8 cellular contexts compared by ENCODE assay signal in genomic region chr16:46908540-46909372, GRCh38.
DNase-seq lines count a peak whose midpoint lies in the region; ATAC-seq and TF ChIP-seq lines count a peak whose summit lies in the region.

No MANE protein-coding gene starts in this region.

- DNase-seq in DMS153 treated with DMSO at 0.1 percent for 48 hours (lab: John Stamatoyannopoulos, UW; ENCODE audit: unreplicated experiment) (peak; percentile 14), DMS153 (lab: John Stamatoyannopoulos, UW) (no peak), NCI-H1092 (lab: John Stamatoyannopoulos, UW) (peak; percentile 55), caudate nucleus (lab: John Stamatoyannopoulos, UW) (peak in 34 of 61 donors; percentile 6 to 67 (median 38))
- DNase-seq in stimulated activated CD4-positive, alpha-beta T cell treated with anti-CD3 and anti-CD28 coated beads, Interleukin-4, amount 100 ng/mL, for 4 hours, result peak; percentile 28 to 57

- ATAC-seq in GM19397 (IDR thresholded peaks at IDR 0.05; ENCODE audit: unreplicated experiment), result no peak

- no peaks in the 10 kb centered on the region for H3K27me3 ChIP-seq in layer of hippocampus (ENCODE audit: control insufficient read depth, insufficient read depth, low read length)

- H3K4me3 ChIP-seq in WI38 (ENCODE audit: low read depth, low read length), result no peak overlapping the region

- H3K27ac ChIP-seq in caudate nucleus (ENCODE audit: low read depth, low read length), result peak overlapping the region; percentile 48
- H3K27ac ChIP-seq in layer of hippocampus (ENCODE audit: low read depth, low read length), result peak overlapping the region; percentile 23

- peak; percentile 44 for TF ChIP-seq CTCF in WI38 (IDR thresholded peaks at IDR 0.05; ENCODE audit: low read depth, low read length)
